ENCODE assay signal across 10 cellular contexts in genomic region chr11:62921573-62922188, GRCh38. TPM values are rescaled to one million over a fixed set of nuclear protein-coding genes. Genes with fewer than 3 reads are reported as not detected.
A peak's percentile ranks its signal among the peaks of the same experiment; 100 is the strongest.
DNase-seq lines count a peak whose midpoint lies in the region; ATAC-seq, FAIRE-seq and TF ChIP-seq lines count a peak whose summit lies in the region.
"Had no signal": no experiment of that assay in that cellular context is flagged by ENCODE, and none has a peak within 500 bp of the region (broad histone marks: within the 10 kb centered on the region; RNA-seq: fewer than 3 reads in every experiment).

No MANE protein-coding gene starts in this region.

- H3K9ac ChIP-seq in HCT116 (ENCODE audit: low read length) = 0 out of 2 replicates have a peak overlapping the region, but pooled peaks have one; percentile 14
- H3K9ac ChIP-seq in astrocyte (ENCODE audit: low read length) = no peak overlapping the region

- no peak for TF ChIP-seq RAD21 in A549 (conservative IDR thresholded peaks at IDR 0.05 in 1 of 2, IDR thresholded peaks at IDR 0.05 in 1 of 2)
- no peak for TF ChIP-seq RAD21 in HCT116 (IDR thresholded peaks at IDR 0.05; ENCODE audit: low read depth)

- RAD21 ChIA-PET in HCT116 (lab: Charles Lee; ENCODE audit: low non-redundant PET in 1 of 2, low total read pairs in 2 of 2, uncharacterized antibody in 2 of 2, unreplicated experiment in 2 of 2) = interaction anchor here (0.7 kb wide), 2 partner anchors 102 kb away, joined by 3 read pairs; no protein-coding TSS in a partner anchor

- no TSS peak for BruUV-seq in HCT116 (replicated peaks; lab: Mats Ljungman, UMichigan)

- peaks cover 4% of the 10 kb centered on the region for H3K4me1 Mint-ChIP-seq in astrocyte (ENCODE audit: low read depth, unreplicated experiment)

- H3K9me3 ChIP-seq in A549 (peaks cover 4% of the 10 kb centered on the region; the same call in 1 of the 3 replicates), HCT116 (ENCODE audit: control insufficient read depth in 1 of 2, insufficient read depth in 1 of 2, low read depth in 1 of 2, low read length in 2 of 2) (no peaks in the 10 kb centered on the region), astrocyte (ENCODE audit: insufficient read depth, low read depth, low read length) (no peaks in the 10 kb centered on the region), lung (ENCODE audit: control insufficient read depth in 2 of 2, insufficient read depth in 1 of 2, low read length in 1 of 2) (no peaks in the 10 kb centered on the region)

- FAIRE-seq in A549 (lab: Jason Lieb, UNC) (no peak), astrocyte (lab: Jason Lieb, UNC) (no peak)

- no peak overlapping the region for H3K4me3 Mint-ChIP-seq in astrocyte (ENCODE audit: unreplicated experiment)

- H3K4me2 ChIP-seq in A549 (peak overlapping the region; percentile 78), HCT116 (ENCODE audit: low read length) (peak overlapping the region; percentile 73), astrocyte (ENCODE audit: low read length) (peak overlapping the region; percentile 30)

- POLR2A ChIA-PET in A549 (lab: Yijun Ruan, JAX) = no interaction called here
- POLR2A ChIA-PET in HCT116 (lab: Charles Lee) = interaction anchor here (0.6 kb wide), 1 partner anchor 447 kb away, joined by 3 read pairs; no protein-coding TSS in a partner anchor

- CTCF ChIA-PET in A549 (lab: Yijun Ruan, JAX) = interaction anchor here (0.5 to 12.3 kb wide), 7 partner anchors 10 to 557 kb away, joined by 3 to 174 read pairs (median 3); no protein-coding TSS in a partner anchor
- CTCF ChIA-PET in HCT116 (lab: Charles Lee) = interaction anchor here (1.1 to 2.3 kb wide), 4 partner anchors 12 to 99 kb away, joined by 3 to 8 read pairs (median 6); no protein-coding TSS in a partner anchor

- no peak for TF ChIP-seq CTCF in A549 (IDR thresholded peaks at IDR 0.05)
- no peak for TF ChIP-seq CTCF in HCT116 (IDR thresholded peaks at IDR 0.05 in 2 of 3, conservative IDR thresholded peaks at IDR 0.05 in 1 of 3; ENCODE audit: borderline replicate concordance in 1 of 3, insufficient read depth in 1 of 3, low read depth in 2 of 3, low read length in 2 of 3)
- TF ChIP-seq CTCF in astrocyte (IDR thresholded peaks at IDR 0.05; ENCODE audit: insufficient read depth, low read depth, low read length) = no peak
- TF ChIP-seq CTCF in lung (IDR thresholded peaks at IDR 0.05; ENCODE audit: control extremely low read depth, extremely low read depth) = no peak

- H3K27me3 Mint-ChIP-seq in astrocyte (ENCODE audit: low read depth, unreplicated experiment) = peaks cover 71% of the 10 kb centered on the region

- DNase-seq in A549 (ENCODE audit: low read depth in 1 of 2, low spot score in 1 of 2) (no peak), HCT116 (ENCODE audit: low read depth, low spot score) (no peak), astrocyte (ENCODE audit: low read depth) (no peak), lung (ENCODE audit: low spot score) (no peak)
- no peak for DNase-seq in stimulated activated CD4-positive, alpha-beta T cell treated with anti-CD3 and anti-CD28 coated beads, Interleukin-4, amount 100 ng/mL, for 1 hour
- DNase-seq: MM.1S had no signal

- no peaks in the 10 kb centered on the region for H3K36me3 Mint-ChIP-seq in astrocyte (ENCODE audit: low read depth, unreplicated experiment)

- H4K20me1 ChIP-seq in HCT116 (ENCODE audit: insufficient read depth) (no peaks in the 10 kb centered on the region), astrocyte (ENCODE audit: insufficient read depth, low read length) (no peaks in the 10 kb centered on the region)

- no peaks in the 10 kb centered on the region for H3K9me3 Mint-ChIP-seq in astrocyte (ENCODE audit: unreplicated experiment)

- H3K27ac ChIP-seq in A549 = peak overlapping the region in 1 of 2 experiments; percentile 18; a peak in 2 of 6 replicates
- no peak overlapping the region for H3K27ac ChIP-seq in HCT116 (ENCODE audit: low read depth, low read length)
- no peak overlapping the region for H3K27ac ChIP-seq in astrocyte (ENCODE audit: low read depth, low read length)
- H3K27ac ChIP-seq in lung (ENCODE audit: low read depth in 1 of 2, low read length in 1 of 2) = peak overlapping the region in 1 of 2 donors; percentile 82

- H3K4me3 ChIP-seq in A549 = peak overlapping the region; percentile 16; the same call in 1 of the 3 replicates
- peak overlapping the region; percentile 13 to 32 for H3K4me3 ChIP-seq in HCT116 (replicated peaks in 1 of 2; ENCODE audit: low read depth in 1 of 2, low read length in 2 of 2)
- no peak overlapping the region for H3K4me3 ChIP-seq in astrocyte (ENCODE audit: insufficient read depth, low read depth, low read length)
- peak overlapping the region; percentile 18 for H3K4me3 ChIP-seq in lung

- ATAC-seq in A549 (peak; percentile 27 to 57), HCT116 (peak; percentile 68), lung (ENCODE audit: insufficient read depth, low FRiP score) (no peak), HG03196 (IDR thresholded peaks at IDR 0.05; ENCODE audit: unreplicated experiment) (no peak), GM19467 (IDR thresholded peaks at IDR 0.05; ENCODE audit: unreplicated experiment) (no peak), GM19452 (IDR thresholded peaks at IDR 0.05; ENCODE audit: unreplicated experiment) (no peak)

- intact Hi-C loops in HCT116 (cut with micrococcal nuclease) = no loop called here

- TF ChIP-seq EP300 in A549 (IDR thresholded peaks at IDR 0.05) = no peak

- H3K27me3 ChIP-seq in HCT116 (ENCODE audit: insufficient read depth, low read length) = no peaks in the 10 kb centered on the region; the same call in 1 of the 2 replicates
- H3K27me3 ChIP-seq in astrocyte (ENCODE audit: insufficient read depth, low read length) = peaks cover 50% of the 10 kb centered on the region
- H3K27me3 ChIP-seq in lung (ENCODE audit: control insufficient read depth, insufficient read depth) = no peaks in the 10 kb centered on the region

- H3K79me2 ChIP-seq in HCT116 (ENCODE audit: insufficient read depth, low read length) (no peaks in the 10 kb centered on the region), astrocyte (ENCODE audit: insufficient read depth, low read length) (no peaks in the 10 kb centered on the region)

- peaks cover 26% of the 10 kb centered on the region for H3K4me1 ChIP-seq in A549
- H3K4me1 ChIP-seq in HCT116 (ENCODE audit: control insufficient read depth in 1 of 2, insufficient read depth in 2 of 2, low read length in 2 of 2) = peaks cover 7 to 17% of the 10 kb centered on the region in 2 experiments
- peaks cover 14% of the 10 kb centered on the region for H3K4me1 ChIP-seq in astrocyte (ENCODE audit: insufficient read depth, low read length)
- H3K4me1 ChIP-seq in lung (ENCODE audit: control insufficient read depth in 2 of 2, insufficient read depth in 2 of 2, low read length in 2 of 2) = peaks cover 0 to 30% of the 10 kb centered on the region in 2 donors

- 7% methylated on average over 18 of the region's 19 CpGs for WGBS in A549 (ENCODE audit: missing lambda C conversion rate)
- WGBS in lung, 2 donors = 23 to 50% methylated on average over 19 of the region's 19 CpGs

- peak overlapping the region; percentile 54 for H2AFZ ChIP-seq in HCT116 (ENCODE audit: low read depth, low read length, poor library complexity, severe bottlenecking)
- H2AFZ ChIP-seq in astrocyte (ENCODE audit: low read depth, low read length) = no peak overlapping the region

- H3K27ac Mint-ChIP-seq in astrocyte (ENCODE audit: unreplicated experiment) = no peak overlapping the region

- no peaks in the 10 kb centered on the region for H3K36me3 ChIP-seq in HCT116 (ENCODE audit: control insufficient read depth in 1 of 2, insufficient read depth in 2 of 2, low read length in 2 of 2)
- no peaks in the 10 kb centered on the region for H3K36me3 ChIP-seq in astrocyte (ENCODE audit: insufficient read depth, low read length)
- H3K36me3 ChIP-seq in lung (ENCODE audit: control insufficient read depth in 2 of 2, insufficient read depth in 2 of 2, low read length in 2 of 2) = no peaks in the 10 kb centered on the region

- no peaks in the 10 kb centered on the region for H3K9me2 ChIP-seq in HCT116 (ENCODE audit: insufficient read depth)

- no peak for TF ChIP-seq POLR2A in A549 (IDR thresholded peaks at IDR 0.05; ENCODE audit: low read length)
- no peak for TF ChIP-seq POLR2A in HCT116 (IDR thresholded peaks at IDR 0.05; ENCODE audit: borderline replicate concordance, extremely low read depth, insufficient read depth, insufficient read length)

TF ChIP-seq in A549, 52 proteins besides CTCF, POLR2A, EP300 and RAD21 (continues in another document):
- TF ChIP-seq PHF8 (IDR thresholded peaks at IDR 0.05; ENCODE audit: borderline replicate concordance, low read depth) (no peak), HEYL (CRISPR knock-in tag; IDR thresholded peaks at IDR 0.05) (no peak)

TF ChIP-seq in HCT116, 20 proteins besides CTCF, POLR2A, EP300 and RAD21:
- TF ChIP-seq SIN3A (IDR thresholded peaks at IDR 0.05; ENCODE audit: low read depth) = no peak
- no peak for TF ChIP-seq TCF7L2 (IDR thresholded peaks at IDR 0.05; ENCODE audit: borderline replicate concordance, extremely low read depth, insufficient read depth, insufficient read length)
- TF ChIP-seq, protein P1, sequence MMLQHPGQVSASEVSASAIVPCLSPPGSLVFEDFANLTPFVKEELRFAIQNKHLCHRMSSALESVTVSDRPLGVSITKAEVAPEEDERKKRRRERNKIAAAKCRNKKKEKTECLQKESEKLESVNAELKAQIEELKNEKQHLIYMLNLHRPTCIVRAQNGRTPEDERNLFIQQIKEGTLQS (IDR thresholded peaks at IDR 0.05) = no peak
- TF ChIP-seq POLR2AphosphoS5 (IDR thresholded peaks at IDR 0.05; ENCODE audit: low read depth, low read length) = no peak
- TF ChIP-seq SP1 (IDR thresholded peaks at IDR 0.05; ENCODE audit: low read depth) = no peak

RNA-seq across cellular contexts. Expression of gene CHRM1, which starts 0.5 kb away (rescaled TPM):
- not detected in 2 replicates for polyA plus RNA-seq in A549 (2011; rRNA removed)
- polyA plus RNA-seq in A549 (2012; cell fraction: cytosol; rRNA removed) = not detected in 2 replicates
- polyA plus RNA-seq in A549 (2012; cell fraction: nucleus; rRNA removed) = not detected in 2 replicates
- polyA plus RNA-seq in A549 (2017; fragmentation: RNase III; extraction: RNeasy Plus Mini Kit Qiagen cat#74134 plus additional on column Dnase treatment) = not detected in 3 replicates
- not detected in 2 replicates for polyA minus RNA-seq in A549 (2011; rRNA and poly(A)+ RNA removed)
- 0.10 TPM for total RNA-seq in HCT116 (2021; ENCODE audit: unreplicated experiment)
- 0.23 TPM in 1 of 2 replicates, not detected in the other for polyA plus RNA-seq in HCT116 (2012)
- not detected in 2 replicates for total RNA-seq in astrocyte
- total RNA-seq in lung = 1 to 10 TPM; 1.1 to 1.5 TPM
- 1 to 10 TPM in 1 of 2 donors, under 1 TPM in 1; 0.38 to 1.3 TPM for polyA plus RNA-seq in lung
- total RNA-seq: mesenteric fat pad had no signal

RNA-seq across cellular contexts. Expression of gene SLC3A2, which starts 41.0 kb away (rescaled TPM):
- polyA plus RNA-seq in A549 (2011; rRNA removed) = 1,064 and 1,133 TPM in 2 replicates
- 1,069 and 1,103 TPM in 2 replicates for polyA plus RNA-seq in A549 (2012; cell fraction: cytosol; rRNA removed)
- 2,860 and 2,938 TPM in 2 replicates for polyA plus RNA-seq in A549 (2012; cell fraction: nucleus; rRNA removed)
- 906 to 1,102 TPM (median 1,007 TPM) in 3 replicates for polyA plus RNA-seq in A549 (2017; fragmentation: RNase III; extraction: RNeasy Plus Mini Kit Qiagen cat#74134 plus additional on column Dnase treatment)
- polyA minus RNA-seq in A549 (2011; rRNA and poly(A)+ RNA removed) = 561 and 608 TPM in 2 replicates
- total RNA-seq in HCT116 (2021; ENCODE audit: unreplicated experiment) = 418 TPM
- polyA plus RNA-seq in HCT116 (2012) = 519 and 571 TPM in 2 replicates
- total RNA-seq in astrocyte = 588 and 592 TPM in 2 replicates
- 100 to 1,000 TPM; 151 to 249 TPM for total RNA-seq in lung
- 100 to 1,000 TPM; 173 to 265 TPM for polyA plus RNA-seq in lung

Comparison
In these comparisons a context has a peak if more than half of its experiments do, and no peak if none do; other contexts are left out.
1. ATAC-seq: peak in A549 (2 of 2) and HCT116 (single experiment); none in lung (single experiment), HG03196 (single experiment), GM19467 (single experiment) and GM19452 (single experiment).
2. Of the 6 proteins assayed by ChIP-seq in both A549 and HCT116: peak only in A549: MAX; only in HCT116: none; in both: none; in neither: 5.
3. Peak in every context shown above with its lines, with median percentiles within 50 percentile points of each other: H3K4me2 ChIP-seq.